In the genomic region with DNA sequence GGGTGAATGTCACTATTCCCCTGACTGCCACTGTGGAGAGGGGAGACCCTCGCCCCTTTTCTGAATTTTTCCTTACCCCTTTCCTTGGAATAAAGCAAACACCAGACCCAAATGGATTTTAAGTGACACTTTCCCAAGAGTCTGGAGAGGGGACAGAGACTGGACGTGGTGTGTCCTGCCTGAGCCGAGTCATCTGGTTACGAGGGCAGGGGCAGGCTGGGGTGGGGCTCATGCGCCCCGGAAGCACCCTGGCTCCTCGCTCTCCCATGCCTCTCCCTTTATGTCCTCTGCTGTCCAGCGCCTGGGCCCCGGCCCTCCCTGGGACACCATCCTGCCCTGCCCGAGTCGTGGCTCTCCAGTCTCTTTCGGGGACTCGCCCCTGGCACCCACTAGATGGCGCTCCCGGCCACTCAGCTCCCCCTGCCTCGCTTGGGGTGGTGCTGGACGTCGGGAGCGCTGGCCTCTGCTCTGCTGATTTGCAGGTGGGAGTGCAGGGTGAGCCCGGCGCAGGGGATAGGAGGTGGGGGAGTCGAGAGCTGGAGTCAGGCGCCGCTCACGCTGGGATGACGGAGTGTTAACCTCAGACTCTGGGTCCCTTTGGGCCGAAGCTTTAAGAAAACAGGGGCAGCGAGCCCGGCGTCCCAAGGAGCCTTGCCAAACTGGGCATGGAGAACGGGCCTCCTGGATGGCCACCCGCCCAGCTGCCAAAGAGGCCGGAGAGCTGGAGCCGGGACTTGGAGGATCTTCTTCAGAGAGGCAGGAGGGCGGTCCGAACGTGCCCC, we compare ENCODE assay signal across 8 cellular contexts.
DNase-seq lines count a peak whose midpoint lies in the region; ATAC-seq and TF ChIP-seq lines count a peak whose summit lies in the region.

No MANE protein-coding gene starts in this region.

- TF ChIP-seq CTCF in RWPE1 (conservative IDR thresholded peaks at IDR 0.05; ENCODE audit: low read depth) (peak; percentile 88), fibroblast of villous mesenchyme (IDR thresholded peaks at IDR 0.05; ENCODE audit: insufficient read depth, low read depth, low read length) (peak; percentile 88), nephron (IDR thresholded peaks at IDR 0.05; ENCODE audit: unreplicated experiment in 3 of 3) (peak; percentile 81 to 86 (median 86))

- H3K27ac Mint-ChIP-seq in nephron = peak overlapping the region in 1 of 3 experiments; percentile 54

- DNase-seq in GM04504 (ENCODE audit: low read depth) = peak; percentile 34
- DNase-seq in Karpas-422 = peak; percentile 89
- peak; percentile 76 for DNase-seq in RWPE1 (ENCODE audit: low spot score)
- DNase-seq in activated effector memory CD4-positive, alpha-beta T cell treated with Interleukin-2 at 50 U/mL for 16 hours = peak; percentile 55
- DNase-seq in fibroblast of villous mesenchyme (ENCODE audit: low read depth) = peak; percentile 59
- peak; percentile 20 to 55 (median 47) for DNase-seq in stimulated activated naive CD4-positive, alpha-beta T cell (lab: John Stamatoyannopoulos, UW)

- peaks cover 23% of the 10 kb centered on the region for H3K4me1 Mint-ChIP-seq in nephron

- peak overlapping the region; percentile 39; the same call in 1 of the 2 replicates for H3K4me3 ChIP-seq in Karpas-422 (ENCODE audit: low read length)
- no peak overlapping the region for H3K4me3 ChIP-seq in fibroblast of villous mesenchyme (ENCODE audit: low read depth, low read length)

- no peaks in the 10 kb centered on the region for H3K36me3 ChIP-seq in Karpas-422 (ENCODE audit: insufficient read depth, low read length)

- no peaks in the 10 kb centered on the region for H3K27me3 ChIP-seq in Karpas-422 (ENCODE audit: low read length)

- no peaks in the 10 kb centered on the region for H4K20me1 ChIP-seq in Karpas-422 (ENCODE audit: insufficient read depth, low read depth, low read length)

- peaks cover 30% of the 10 kb centered on the region for H3K4me1 ChIP-seq in Karpas-422 (ENCODE audit: low read length)

- no peaks in the 10 kb centered on the region for H3K9me3 ChIP-seq in Karpas-422 (ENCODE audit: low read length)

- H3K9me3 Mint-ChIP-seq in nephron = no peaks in the 10 kb centered on the region

- peak overlapping the region; percentile 58 for H3K4me2 ChIP-seq in Karpas-422 (ENCODE audit: low read depth, low read length, poor library complexity, severe bottlenecking)

- H3K9ac ChIP-seq in Karpas-422 (ENCODE audit: low read length) = peak overlapping the region; percentile 35

- H3K79me2 ChIP-seq in Karpas-422 (ENCODE audit: low read length) = no peaks in the 10 kb centered on the region

- H2AFZ ChIP-seq in Karpas-422 (ENCODE audit: low read length) = peak overlapping the region; percentile 50; the same call in 1 of the 2 replicates

- H3K36me3 Mint-ChIP-seq in nephron (ENCODE audit: low read depth) = no peaks in the 10 kb centered on the region

- H3K27ac ChIP-seq in Karpas-422 (ENCODE audit: low read length) = no peak overlapping the region
- H3K27ac ChIP-seq in RWPE1 = no peak overlapping the region

- peak overlapping the region; percentile 75 to 81 (median 76) for H3K4me3 Mint-ChIP-seq in nephron

- POLR2A ChIA-PET in RWPE1 (lab: Yijun Ruan, JAX; ENCODE audit: low non-redundant PET) = no interaction called here

- CTCF ChIA-PET in RWPE1 (lab: Yijun Ruan, JAX) = interaction anchor here (0.5 to 2.4 kb wide), 46 partner anchors 8 to 1100 kb away, joined by 3 to 37 read pairs (median 4); a partner anchor contains a TSS

- ATAC-seq in GM18861 (IDR thresholded peaks at IDR 0.05; ENCODE audit: unreplicated experiment) = no peak

- no peaks in the 10 kb centered on the region for H3K9me2 ChIP-seq in Karpas-422 (replicated peaks; ENCODE audit: insufficient read depth, low read length)

- H3K27me3 Mint-ChIP-seq in nephron (ENCODE audit: low read depth) = peaks cover 26% of the 10 kb centered on the region

Comparison
In these comparisons a context has a peak if more than half of its experiments do, and no peak if none do; other contexts are left out.
1. DNase-seq: peak in every context shown above with its lines; median percentile 89 in Karpas-422; 76 in RWPE1; 59 in fibroblast of villous mesenchyme; 55 in activated effector memory CD4-positive, alpha-beta T cell treated with Interleukin-2 at 50 U/mL for 16 hours; 47 in stimulated activated naive CD4-positive, alpha-beta T cell; 34 in GM04504.